In genomic region chr19:6776045-6776444, GRCh38 we compare ENCODE assay signal across 9 cellular contexts. TPM values are rescaled to one million over a fixed set of nuclear protein-coding genes. Genes with fewer than 3 reads are reported as not detected.
DNase-seq lines count a peak whose midpoint lies in the region; ATAC-seq lines count a peak whose summit lies in the region.
"Not testable (repeated sequence)": the region's sequence is repeated elsewhere in the genome, so short reads cannot be mapped to it uniquely, and the experiment has no call there.
"Had no signal": no experiment of that assay in that cellular context is flagged by ENCODE, and none has a peak within 500 bp of the region (broad histone marks: within the 10 kb centered on the region; RNA-seq: fewer than 3 reads in every experiment).

No MANE protein-coding gene starts in this region.

- not testable (repeated sequence) for ATAC-seq in naive thymus-derived CD4-positive, alpha-beta T cell; stimulated activated memory B cell treated with anti-CD40 and anti-IgM and Interleukin-4, amounts not matched to agents 10 μg/mL and 1 μg/mL and 100 μg/mL, for 72 hours

- POLR2A ChIA-PET in CD8-positive, alpha-beta memory T cell (lab: Charles Lee) = not testable (repeated sequence)
- POLR2A ChIA-PET in activated CD4-positive, alpha-beta memory T cell treated with anti-CD3 and anti-CD28 coated beads, Interleukin-2, amount 10 ng/mL, durations not matched to agents 7 days and 5 days (lab: Charles Lee) = interaction anchor here (1.0 to 4.3 kb wide), 2 partner anchors 21 to 25 kb away, joined by 4 to 77 read pairs; no protein-coding TSS in a partner anchor
- POLR2A ChIA-PET in naive thymus-derived CD4-positive, alpha-beta T cell (lab: Charles Lee) = interaction anchor here (0.6 to 6.0 kb wide), 2 partner anchors 10 to 24 kb away, joined by 3 to 53 read pairs; no protein-coding TSS in a partner anchor

- CTCF ChIA-PET in CD8-positive, alpha-beta memory T cell (lab: Charles Lee) = interaction anchor here (2.5 kb wide), 1 partner anchor 27 kb away, joined by 8 read pairs; no protein-coding TSS in a partner anchor
- CTCF ChIA-PET in activated CD4-positive, alpha-beta memory T cell treated with anti-CD3 and anti-CD28 coated beads, Interleukin-2, amount 10 ng/mL, durations not matched to agents 7 days and 5 days (lab: Charles Lee); activated naive CD4-positive, alpha-beta T cell treated with anti-CD3 and anti-CD28 coated beads for 36 hours (lab: Charles Lee); naive thymus-derived CD4-positive, alpha-beta T cell (lab: Charles Lee): not testable (repeated sequence)

- peak overlapping the region in 1 of 10 experiments; percentile 99; a peak in 1 of 20 replicates for H3K4me3 ChIP-seq in BLaER1 treated with 17β-estradiol and CSF1 and Interleukin-3, amounts not matched to agents 10 nM and 100 nM
- H3K4me3 ChIP-seq in CD8-positive, alpha-beta memory T cell (ENCODE audit: low read length); naive thymus-derived CD4-positive, alpha-beta T cell (ENCODE audit: low read length): not testable (repeated sequence)

- peaks cover 52 to 71% (median 66%) of the 10 kb centered on the region in 3 donors for H3K4me1 Mint-ChIP-seq in CD8-positive, alpha-beta memory T cell
- H3K4me1 Mint-ChIP-seq in T-helper 1 cell treated with Interleukin-12 subunit alpha and Interleukin-12 subunit beta and Interleukin-4 antibody, amounts not matched to agents 30 μg/mL and 1 μg/mL, for 36 hours (ENCODE audit: low read depth) = peaks cover 54% of the 10 kb centered on the region
- H3K4me1 Mint-ChIP-seq in activated CD4-positive, alpha-beta memory T cell treated with anti-CD3 and anti-CD28 coated beads, Interleukin-2, amount 10 ng/mL, durations not matched to agents 7 days and 5 days = peaks cover 60% of the 10 kb centered on the region
- H3K4me1 Mint-ChIP-seq in activated naive CD4-positive, alpha-beta T cell treated with anti-CD3 and anti-CD28 coated beads for 36 hours (ENCODE audit: low read depth) = peaks cover 69% of the 10 kb centered on the region
- peaks cover 66% of the 10 kb centered on the region for H3K4me1 Mint-ChIP-seq in dendritic cell treated with granulocyte-macrophage colony-stimulating factor and Interleukin-4, amounts not matched to agents 40 ng/mL and 50 ng/mL, for 4 days (ENCODE audit: low read depth)
- H3K4me1 Mint-ChIP-seq in naive thymus-derived CD4-positive, alpha-beta T cell = peaks cover 46 to 75% (median 63%) of the 10 kb centered on the region in 7 donors
- peaks cover 64% of the 10 kb centered on the region for H3K4me1 Mint-ChIP-seq in stimulated activated memory B cell treated with anti-CD40 and anti-IgM and Interleukin-4, amounts not matched to agents 10 μg/mL and 1 μg/mL and 100 μg/mL, for 72 hours

- peak overlapping the region in 7 of 8 donors; percentile 82 to 94 (median 87) for H3K27ac Mint-ChIP-seq in CD8-positive, alpha-beta memory T cell
- peak overlapping the region; percentile 47 for H3K27ac Mint-ChIP-seq in T-helper 1 cell treated with Interleukin-12 subunit alpha and Interleukin-12 subunit beta and Interleukin-4 antibody, amounts not matched to agents 30 μg/mL and 1 μg/mL, for 36 hours
- H3K27ac Mint-ChIP-seq in activated CD4-positive, alpha-beta memory T cell treated with anti-CD3 and anti-CD28 coated beads, Interleukin-2, amount 10 ng/mL, durations not matched to agents 7 days and 5 days = peak overlapping the region; percentile 31
- peak overlapping the region; percentile 79 for H3K27ac Mint-ChIP-seq in activated naive CD4-positive, alpha-beta T cell treated with anti-CD3 and anti-CD28 coated beads for 36 hours
- H3K27ac Mint-ChIP-seq in dendritic cell treated with granulocyte-macrophage colony-stimulating factor and Interleukin-4, amounts not matched to agents 40 ng/mL and 50 ng/mL, for 4 days = peak overlapping the region; percentile 78
- H3K27ac Mint-ChIP-seq in naive thymus-derived CD4-positive, alpha-beta T cell = peak overlapping the region in 7 of 9 donors; percentile 16 to 87 (median 73)
- peak overlapping the region; percentile 81 for H3K27ac Mint-ChIP-seq in stimulated activated memory B cell treated with anti-CD40 and anti-IgM and Interleukin-4, amounts not matched to agents 10 μg/mL and 1 μg/mL and 100 μg/mL, for 72 hours

- not testable (repeated sequence) for H3K9me3 Mint-ChIP-seq in CD8-positive, alpha-beta memory T cell; activated CD4-positive, alpha-beta memory T cell treated with anti-CD3 and anti-CD28 coated beads, Interleukin-2, amount 10 ng/mL, durations not matched to agents 7 days and 5 days; activated naive CD4-positive, alpha-beta T cell treated with anti-CD3 and anti-CD28 coated beads for 36 hours; dendritic cell treated with granulocyte-macrophage colony-stimulating factor and Interleukin-4, amounts not matched to agents 40 ng/mL and 50 ng/mL, for 4 days; naive thymus-derived CD4-positive, alpha-beta T cell
- peaks cover 12% of the 10 kb centered on the region for H3K9me3 Mint-ChIP-seq in T-helper 1 cell treated with Interleukin-12 subunit alpha and Interleukin-12 subunit beta and Interleukin-4 antibody, amounts not matched to agents 30 μg/mL and 1 μg/mL, for 36 hours
- peaks cover 16% of the 10 kb centered on the region for H3K9me3 Mint-ChIP-seq in stimulated activated memory B cell treated with anti-CD40 and anti-IgM and Interleukin-4, amounts not matched to agents 10 μg/mL and 1 μg/mL and 100 μg/mL, for 72 hours

- H3K27ac ChIP-seq in BLaER1 treated with 17β-estradiol and CSF1 and Interleukin-3, amounts not matched to agents 10 nM and 100 nM; CD8-positive, alpha-beta memory T cell (ENCODE audit: low read depth, low read length); naive thymus-derived CD4-positive, alpha-beta T cell (ENCODE audit: low read depth, low read length): not testable (repeated sequence)

- not testable (repeated sequence) for DNase-seq in CD8-positive, alpha-beta memory T cell; activated CD4-positive, alpha-beta memory T cell treated with anti-CD3 and anti-CD28 coated beads, Interleukin-2, amount 10 ng/mL, durations not matched to agents 7 days and 5 days; activated naive CD4-positive, alpha-beta T cell treated with anti-CD3 and anti-CD28 coated beads for 36 hours; naive thymus-derived CD4-positive, alpha-beta T cell

- peaks cover 0 to 13% (median 0%) of the 10 kb centered on the region in 11 experiments; a peak in 7 of 22 replicates for H3K9me3 ChIP-seq in BLaER1 treated with 17β-estradiol and CSF1 and Interleukin-3, amounts not matched to agents 10 nM and 100 nM (replicated peaks in 1 of 11)
- H3K9me3 ChIP-seq in CD8-positive, alpha-beta memory T cell (ENCODE audit: low read length); naive thymus-derived CD4-positive, alpha-beta T cell (ENCODE audit: control insufficient read depth in 2 of 3, low read length in 3 of 3): not testable (repeated sequence)

- not testable (repeated sequence) for H3K27me3 Mint-ChIP-seq in CD8-positive, alpha-beta memory T cell; T-helper 1 cell treated with Interleukin-12 subunit alpha and Interleukin-12 subunit beta and Interleukin-4 antibody, amounts not matched to agents 30 μg/mL and 1 μg/mL, for 36 hours (ENCODE audit: low read depth); activated CD4-positive, alpha-beta memory T cell treated with anti-CD3 and anti-CD28 coated beads, Interleukin-2, amount 10 ng/mL, durations not matched to agents 7 days and 5 days; activated naive CD4-positive, alpha-beta T cell treated with anti-CD3 and anti-CD28 coated beads for 36 hours (ENCODE audit: low read depth); dendritic cell treated with granulocyte-macrophage colony-stimulating factor and Interleukin-4, amounts not matched to agents 40 ng/mL and 50 ng/mL, for 4 days; naive thymus-derived CD4-positive, alpha-beta T cell; stimulated activated memory B cell treated with anti-CD40 and anti-IgM and Interleukin-4, amounts not matched to agents 10 μg/mL and 1 μg/mL and 100 μg/mL, for 72 hours

- peaks cover 64 to 79% (median 74%) of the 10 kb centered on the region in 11 experiments for H4K20me1 ChIP-seq in BLaER1 treated with 17β-estradiol and CSF1 and Interleukin-3, amounts not matched to agents 10 nM and 100 nM

- peak overlapping the region in 4 of 7 donors; percentile 3 to 97 (median 75) for H3K4me3 Mint-ChIP-seq in CD8-positive, alpha-beta memory T cell
- H3K4me3 Mint-ChIP-seq in T-helper 1 cell treated with Interleukin-12 subunit alpha and Interleukin-12 subunit beta and Interleukin-4 antibody, amounts not matched to agents 30 μg/mL and 1 μg/mL, for 36 hours = peak overlapping the region; percentile 65
- H3K4me3 Mint-ChIP-seq in activated CD4-positive, alpha-beta memory T cell treated with anti-CD3 and anti-CD28 coated beads, Interleukin-2, amount 10 ng/mL, durations not matched to agents 7 days and 5 days; activated naive CD4-positive, alpha-beta T cell treated with anti-CD3 and anti-CD28 coated beads for 36 hours; dendritic cell treated with granulocyte-macrophage colony-stimulating factor and Interleukin-4, amounts not matched to agents 40 ng/mL and 50 ng/mL, for 4 days; stimulated activated memory B cell treated with anti-CD40 and anti-IgM and Interleukin-4, amounts not matched to agents 10 μg/mL and 1 μg/mL and 100 μg/mL, for 72 hours: not testable (repeated sequence)
- peak overlapping the region in 9 of 10 donors; percentile 54 to 97 (median 91) for H3K4me3 Mint-ChIP-seq in naive thymus-derived CD4-positive, alpha-beta T cell

- intact Hi-C loops in activated naive CD4-positive, alpha-beta T cell treated with anti-CD3 and anti-CD28 coated beads for 36 hours (cut with micrococcal nuclease); naive thymus-derived CD4-positive, alpha-beta T cell (cut with micrococcal nuclease): not testable (repeated sequence)
- intact Hi-C loops in dendritic cell treated with granulocyte-macrophage colony-stimulating factor and Interleukin-4, amounts not matched to agents 40 ng/mL and 50 ng/mL, for 4 days (cut with micrococcal nuclease) = loop anchor here (10.0 kb wide), 1 partner anchor 89 kb away; no protein-coding TSS in a partner anchor

- H3K27me3 ChIP-seq in BLaER1 treated with 17β-estradiol and CSF1 and Interleukin-3, amounts not matched to agents 10 nM and 100 nM; CD8-positive, alpha-beta memory T cell (ENCODE audit: insufficient read depth, low read length, poor library complexity, severe bottlenecking); naive thymus-derived CD4-positive, alpha-beta T cell (ENCODE audit: control insufficient read depth in 2 of 2, insufficient read depth in 2 of 2, low read length in 2 of 2): not testable (repeated sequence)

- peaks cover 37 to 60% (median 52%) of the 10 kb centered on the region in 10 experiments for H3K4me1 ChIP-seq in BLaER1 treated with 17β-estradiol and CSF1 and Interleukin-3, amounts not matched to agents 10 nM and 100 nM
- H3K4me1 ChIP-seq in CD8-positive, alpha-beta memory T cell (ENCODE audit: insufficient read depth, low read length) = peaks cover 34% of the 10 kb centered on the region
- peaks cover 17 to 39% of the 10 kb centered on the region in 2 donors for H3K4me1 ChIP-seq in naive thymus-derived CD4-positive, alpha-beta T cell (ENCODE audit: control insufficient read depth in 2 of 2, insufficient read depth in 2 of 2, low read length in 2 of 2)

- peaks cover 8 to 46% (median 23%) of the 10 kb centered on the region in 3 donors for H3K36me3 Mint-ChIP-seq in CD8-positive, alpha-beta memory T cell
- peaks cover 44% of the 10 kb centered on the region for H3K36me3 Mint-ChIP-seq in T-helper 1 cell treated with Interleukin-12 subunit alpha and Interleukin-12 subunit beta and Interleukin-4 antibody, amounts not matched to agents 30 μg/mL and 1 μg/mL, for 36 hours (ENCODE audit: low read depth)
- H3K36me3 Mint-ChIP-seq in activated CD4-positive, alpha-beta memory T cell treated with anti-CD3 and anti-CD28 coated beads, Interleukin-2, amount 10 ng/mL, durations not matched to agents 7 days and 5 days (ENCODE audit: low read depth) = peaks cover 47% of the 10 kb centered on the region
- peaks cover 46% of the 10 kb centered on the region for H3K36me3 Mint-ChIP-seq in activated naive CD4-positive, alpha-beta T cell treated with anti-CD3 and anti-CD28 coated beads for 36 hours (ENCODE audit: low read depth)
- H3K36me3 Mint-ChIP-seq in dendritic cell treated with granulocyte-macrophage colony-stimulating factor and Interleukin-4, amounts not matched to agents 40 ng/mL and 50 ng/mL, for 4 days (ENCODE audit: low read depth) = peaks cover 56% of the 10 kb centered on the region
- peaks cover 13 to 45% (median 28%) of the 10 kb centered on the region in 5 donors for H3K36me3 Mint-ChIP-seq in naive thymus-derived CD4-positive, alpha-beta T cell
- H3K36me3 Mint-ChIP-seq in stimulated activated memory B cell treated with anti-CD40 and anti-IgM and Interleukin-4, amounts not matched to agents 10 μg/mL and 1 μg/mL and 100 μg/mL, for 72 hours = peaks cover 28% of the 10 kb centered on the region

- peaks cover 45 to 59% (median 51%) of the 10 kb centered on the region in 11 experiments for H3K36me3 ChIP-seq in BLaER1 treated with 17β-estradiol and CSF1 and Interleukin-3, amounts not matched to agents 10 nM and 100 nM
- H3K36me3 ChIP-seq in CD8-positive, alpha-beta memory T cell (ENCODE audit: insufficient read depth, low read length) = not testable (repeated sequence)
- H3K36me3 ChIP-seq in naive thymus-derived CD4-positive, alpha-beta T cell (ENCODE audit: control insufficient read depth in 2 of 3, insufficient read depth in 3 of 3, low read length in 3 of 3) = peaks cover 0 to 48% (median 4%) of the 10 kb centered on the region in 3 experiments

- not testable (repeated sequence) for H3K9ac ChIP-seq in BLaER1 treated with 17β-estradiol and CSF1 and Interleukin-3, amounts not matched to agents 10 nM and 100 nM

- peak overlapping the region in 8 of 11 experiments; percentile 79 to 98 (median 92); a peak in 10 of 22 replicates for H3K4me2 ChIP-seq in BLaER1 treated with 17β-estradiol and CSF1 and Interleukin-3, amounts not matched to agents 10 nM and 100 nM

RNA-seq across cellular contexts. Expression of gene VAV1, which starts 3.5 kb away (rescaled TPM):
- total RNA-seq in CD8-positive, alpha-beta memory T cell = 10 to 100 TPM; 51.9 to 52.9 TPM
- 28.4 TPM for polyA plus RNA-seq in CD8-positive, alpha-beta memory T cell
- total RNA-seq in activated CD4-positive, alpha-beta memory T cell treated with anti-CD3 and anti-CD28 coated beads, Interleukin-2, amount 10 ng/mL, durations not matched to agents 7 days and 5 days = 100 to 1,000 TPM; 105 to 107 TPM
- total RNA-seq in activated naive CD4-positive, alpha-beta T cell treated with anti-CD3 and anti-CD28 coated beads for 36 hours = 100 to 1,000 TPM in 1 of 2 experiments, 10 to 100 TPM in 1; 93.6 to 103 TPM
- 100 to 1,000 TPM in 3 of 5 experiments, 10 to 100 TPM in 2; 90.5 to 132 (median 115) TPM for total RNA-seq in naive thymus-derived CD4-positive, alpha-beta T cell
- 10 to 100 TPM; 26.2 to 41.4 TPM for polyA plus RNA-seq in naive thymus-derived CD4-positive, alpha-beta T cell
- polyA plus RNA-seq: BJ had no signal

RNA-seq across cellular contexts. Expression of gene SH2D3A, which starts 8.8 kb away (rescaled TPM):
- 10 to 100 TPM; 21.3 TPM for total RNA-seq in CD8-positive, alpha-beta memory T cell
- 40.6 TPM for polyA plus RNA-seq in CD8-positive, alpha-beta memory T cell
- total RNA-seq in activated CD4-positive, alpha-beta memory T cell treated with anti-CD3 and anti-CD28 coated beads, Interleukin-2, amount 10 ng/mL, durations not matched to agents 7 days and 5 days = 10 to 100 TPM; 26.4 to 28.1 TPM
- total RNA-seq in activated naive CD4-positive, alpha-beta T cell treated with anti-CD3 and anti-CD28 coated beads for 36 hours = 10 to 100 TPM; 23.2 to 24.9 TPM
- 10 to 100 TPM; 27.9 to 64.7 (median 57.4) TPM for total RNA-seq in naive thymus-derived CD4-positive, alpha-beta T cell
- polyA plus RNA-seq in naive thymus-derived CD4-positive, alpha-beta T cell = 10 to 100 TPM; 35.2 to 60.4 TPM

RNA-seq across cellular contexts. Expression of gene TRIP10, which starts 36.6 kb away (rescaled TPM):
- 10 to 100 TPM; 44.6 to 47.8 TPM for total RNA-seq in CD8-positive, alpha-beta memory T cell
- 2.0 TPM for polyA plus RNA-seq in CD8-positive, alpha-beta memory T cell
- 10 to 100 TPM; 17.6 to 19.5 TPM for total RNA-seq in activated CD4-positive, alpha-beta memory T cell treated with anti-CD3 and anti-CD28 coated beads, Interleukin-2, amount 10 ng/mL, durations not matched to agents 7 days and 5 days
- 10 to 100 TPM; 56.2 to 61.1 TPM for total RNA-seq in activated naive CD4-positive, alpha-beta T cell treated with anti-CD3 and anti-CD28 coated beads for 36 hours
- total RNA-seq in naive thymus-derived CD4-positive, alpha-beta T cell = 10 to 100 TPM in 1 of 5 experiments, 1 to 10 TPM in 4; 2.9 to 17.4 (median 5.4) TPM
- 1 to 10 TPM in 1 of 2 donors, under 1 TPM in 1; 0.74 to 1.8 TPM for polyA plus RNA-seq in naive thymus-derived CD4-positive, alpha-beta T cell

RNA-seq across cellular contexts. Expression of gene GPR108, which starts 38.7 kb away (rescaled TPM):
- 10 to 100 TPM; 72.0 to 74.0 TPM for total RNA-seq in CD8-positive, alpha-beta memory T cell
- polyA plus RNA-seq in CD8-positive, alpha-beta memory T cell = 108 TPM
- 100 to 1,000 TPM; 105 to 107 TPM for total RNA-seq in activated CD4-positive, alpha-beta memory T cell treated with anti-CD3 and anti-CD28 coated beads, Interleukin-2, amount 10 ng/mL, durations not matched to agents 7 days and 5 days
- 10 to 100 TPM; 54.0 to 59.9 TPM for total RNA-seq in activated naive CD4-positive, alpha-beta T cell treated with anti-CD3 and anti-CD28 coated beads for 36 hours
- 10 to 100 TPM; 36.1 to 81.6 (median 61.9) TPM for total RNA-seq in naive thymus-derived CD4-positive, alpha-beta T cell
- 10 to 100 TPM; 70.6 to 96.5 TPM for polyA plus RNA-seq in naive thymus-derived CD4-positive, alpha-beta T cell

RNA-seq across cellular contexts. Expression of gene C3, which starts 55.6 kb away (rescaled TPM):
- total RNA-seq in CD8-positive, alpha-beta memory T cell = 1 to 10 TPM; 1.6 to 1.7 TPM
- not detected for polyA plus RNA-seq in CD8-positive, alpha-beta memory T cell
- under 1 TPM; 0.28 to 0.60 TPM for total RNA-seq in activated CD4-positive, alpha-beta memory T cell treated with anti-CD3 and anti-CD28 coated beads, Interleukin-2, amount 10 ng/mL, durations not matched to agents 7 days and 5 days
- under 1 TPM; 0.81 to 0.94 TPM for total RNA-seq in activated naive CD4-positive, alpha-beta T cell treated with anti-CD3 and anti-CD28 coated beads for 36 hours
- 1 to 10 TPM in 3 of 5 experiments, under 1 TPM in 2; 0.57 to 3.7 (median 1.8) TPM for total RNA-seq in naive thymus-derived CD4-positive, alpha-beta T cell
- polyA plus RNA-seq in naive thymus-derived CD4-positive, alpha-beta T cell = not detected

Comparison
In these comparisons a context has a peak if more than half of its experiments do, and no peak if none do; other contexts are left out.
1. H3K27ac Mint-ChIP-seq: peak in every context shown above with its lines; median percentile 87 in CD8-positive, alpha-beta memory T cell; 81 in stimulated activated memory B cell treated with anti-CD40 and anti-IgM and Interleukin-4, amounts not matched to agents 10 μg/mL and 1 μg/mL and 100 μg/mL, for 72 hours; 79 in activated naive CD4-positive, alpha-beta T cell treated with anti-CD3 and anti-CD28 coated beads for 36 hours; 78 in dendritic cell treated with granulocyte-macrophage colony-stimulating factor and Interleukin-4, amounts not matched to agents 40 ng/mL and 50 ng/mL, for 4 days; 73 in naive thymus-derived CD4-positive, alpha-beta T cell; 47 in T-helper 1 cell treated with Interleukin-12 subunit alpha and Interleukin-12 subunit beta and Interleukin-4 antibody, amounts not matched to agents 30 μg/mL and 1 μg/mL, for 36 hours; 31 in activated CD4-positive, alpha-beta memory T cell treated with anti-CD3 and anti-CD28 coated beads, Interleukin-2, amount 10 ng/mL, durations not matched to agents 7 days and 5 days.